9 cellular contexts compared by ENCODE assay signal in the genomic region with DNA sequence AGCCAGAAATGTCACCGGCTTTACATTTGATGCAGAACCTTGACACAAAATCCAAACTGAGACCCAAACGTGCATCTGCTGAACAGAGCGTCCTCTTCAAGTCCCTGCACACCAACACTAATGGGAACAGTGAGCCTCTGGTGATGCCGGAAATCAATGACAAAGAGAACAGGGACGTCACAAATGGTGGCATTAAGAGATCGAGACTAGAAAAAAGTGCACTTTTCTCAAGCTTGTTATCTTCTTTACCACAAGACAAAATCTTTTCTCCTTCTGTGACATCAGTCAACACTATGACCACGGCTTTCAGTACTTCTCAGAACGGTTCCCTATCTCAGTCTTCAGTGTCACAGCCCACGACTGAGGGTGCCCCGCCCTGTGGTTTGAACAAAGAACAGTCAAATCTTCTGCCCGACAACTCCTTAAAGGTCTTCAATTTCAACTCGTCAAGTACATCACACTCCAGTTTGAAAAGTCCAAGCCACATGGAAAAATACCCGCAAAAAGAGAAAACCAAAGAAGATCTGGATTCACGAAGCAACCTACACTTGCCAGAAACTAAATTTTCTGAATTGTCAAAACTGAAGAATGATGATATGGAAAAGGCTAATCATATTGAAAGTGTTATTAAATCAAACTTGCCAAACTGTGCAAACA.
DNase-seq lines count a peak whose midpoint lies in the region; ATAC-seq and TF ChIP-seq lines count a peak whose summit lies in the region.
"Had no signal": no experiment of that assay in that cellular context is flagged by ENCODE, and none has a peak within 500 bp of the region (broad histone marks: within the 10 kb centered on the region; RNA-seq: fewer than 3 reads in every experiment).

No MANE protein-coding gene starts in this region.

- H3K4me1 ChIP-seq in left ventricle myocardium inferior = no peaks in the 10 kb centered on the region

- no peak overlapping the region for H3K4me3 ChIP-seq in left ventricle myocardium inferior
- H3K4me3 ChIP-seq: A549 had no signal

- no peak for TF ChIP-seq CTCF in left ventricle myocardium inferior (IDR thresholded peaks at IDR 0.05; ENCODE audit: borderline replicate concordance)

- H3K27me3 ChIP-seq in left ventricle myocardium inferior (ENCODE audit: low read depth) = no peaks in the 10 kb centered on the region

- DNase-seq in Right ventricle myocardium inferior (ENCODE audit: missing footprints) = peak; percentile 78
- DNase-seq in left ventricle myocardium inferior = no peak
- peak; percentile 68 to 77 for DNase-seq in activated CD4-positive, alpha-beta T cell treated with anti-CD3 and anti-CD28 coated beads, Interleukin-2, amount 50 U/mL, for 4 hours
- DNase-seq in left cardiac atrium = no peak
- peak; percentile 77 for DNase-seq in stimulated activated naive CD8-positive, alpha-beta T cell treated with anti-CD3 and anti-CD28 coated beads, Interleukin-15, Interleukin-2, amounts not matched to agents 100 U/mL and 50 U/mL, for 24 hours
- no peak for DNase-seq in RPMI8226
- no peak for DNase-seq in DMS153 (lab: John Stamatoyannopoulos, UW)

- intact Hi-C loops in Right ventricle myocardium inferior (cut with DNase I) = no loop called here
- intact Hi-C loops in left ventricle myocardium inferior (cut with micrococcal nuclease) = no loop called here
- intact Hi-C loops in left cardiac atrium (cut with DNase I) = no loop called here

- no peaks in the 10 kb centered on the region for H3K36me3 ChIP-seq in left ventricle myocardium inferior

- ATAC-seq in Right ventricle myocardium inferior (no peak), HG03575 (IDR thresholded peaks at IDR 0.05; ENCODE audit: extremely low read depth, insufficient number of reproducible peaks, low FRiP score, unreplicated experiment) (peak; percentile 39), left cardiac atrium (peak; percentile 76 to 84)
- peak; percentile 86 for ATAC-seq in stimulated activated naive CD8-positive, alpha-beta T cell treated with anti-CD3 and anti-CD28 coated beads, Interleukin-15, Interleukin-2, amounts not matched to agents 100 U/mL and 50 U/mL, for 24 hours
- ATAC-seq: A549 had no signal

- no peak overlapping the region for H3K27ac ChIP-seq in left ventricle myocardium inferior (replicated peaks)

- H3K9me3 ChIP-seq in left ventricle myocardium inferior (replicated peaks) = no peaks in the 10 kb centered on the region
- H3K9me3 ChIP-seq: A549 had no signal

Comparison
In these comparisons a context has a peak if more than half of its experiments do, and no peak if none do; other contexts are left out.
1. DNase-seq: peak in Right ventricle myocardium inferior (single experiment), activated CD4-positive, alpha-beta T cell treated with anti-CD3 and anti-CD28 coated beads, Interleukin-2, amount 50 U/mL, for 4 hours (2 of 2) and stimulated activated naive CD8-positive, alpha-beta T cell treated with anti-CD3 and anti-CD28 coated beads, Interleukin-15, Interleukin-2, amounts not matched to agents 100 U/mL and 50 U/mL, for 24 hours (single experiment); none in left ventricle myocardium inferior (single experiment), left cardiac atrium (single experiment), RPMI8226 (single experiment) and DMS153 (single experiment).